ENCODE assay signal across 8 cellular contexts in genomic region chr11:6481924-6482275, GRCh38. TPM values are rescaled to one million over a fixed set of nuclear protein-coding genes. Genes with fewer than 3 reads are reported as not detected.
DNase-seq lines count a peak whose midpoint lies in the region; ATAC-seq and TF ChIP-seq lines count a peak whose summit lies in the region.

No MANE protein-coding gene starts in this region.

- POLR2A ChIA-PET in activated CD8-positive, alpha-beta T cell treated with anti-CD3 and anti-CD28 coated beads for 36 hours (lab: Charles Lee) = interaction anchor here (0.5 to 4.5 kb wide), 19 partner anchors 12 to 265 kb away, joined by 3 to 25 read pairs (median 5); partner anchors contain the start of genes CAVIN3, DNHD1 and SMPD1

- H3K4me1 ChIP-seq in ACC112 (ENCODE audit: control insufficient read depth, insufficient read depth, low read length, unreplicated experiment) = peaks cover 27% of the 10 kb centered on the region
- H3K4me1 ChIP-seq in right atrium auricular region = peaks cover 0 to 31% of the 10 kb centered on the region in 2 donors
- peaks cover 25 to 79% (median 47%) of the 10 kb centered on the region in 6 donors for H3K4me1 ChIP-seq in spleen

- H3K4me1 Mint-ChIP-seq in activated CD8-positive, alpha-beta T cell treated with anti-CD3 and anti-CD28 coated beads for 36 hours (ENCODE audit: low read depth) = peaks cover 34% of the 10 kb centered on the region

- peak overlapping the region; percentile 96 for H3K27ac Mint-ChIP-seq in activated CD8-positive, alpha-beta T cell treated with anti-CD3 and anti-CD28 coated beads for 36 hours

- CTCF ChIA-PET in activated CD8-positive, alpha-beta T cell treated with anti-CD3 and anti-CD28 coated beads for 36 hours (lab: Charles Lee) = interaction anchor here (0.9 to 2.4 kb wide), 16 partner anchors 9 to 257 kb away, joined by 3 to 32 read pairs (median 4); partner anchors contain the start of genes MRPL17, SMPD1, TAF10 and TRIM3

- no peaks in the 10 kb centered on the region for H3K27me3 ChIP-seq in ACC112 (ENCODE audit: insufficient read depth, low read length)
- H3K27me3 ChIP-seq in right atrium auricular region = no peaks in the 10 kb centered on the region
- no peaks in the 10 kb centered on the region for H3K27me3 ChIP-seq in spleen (replicated peaks in 1 of 7)

- peaks cover 51% of the 10 kb centered on the region for H3K79me2 ChIP-seq in ACC112 (ENCODE audit: control insufficient read depth, insufficient read depth, low read length, unreplicated experiment)

- H3K36me3 Mint-ChIP-seq in activated CD8-positive, alpha-beta T cell treated with anti-CD3 and anti-CD28 coated beads for 36 hours (ENCODE audit: low read depth) = peaks cover 26% of the 10 kb centered on the region

- peak; percentile 15 for DNase-seq in activated CD8-positive, alpha-beta T cell treated with anti-CD3 and anti-CD28 coated beads for 36 hours
- DNase-seq in right atrium auricular region (ENCODE audit: low spot score) = no peak
- DNase-seq in spleen = peak; percentile 87
- no peak for DNase-seq in NCI-H2196 treated with DMSO at 0.1 percent for 48 hours (lab: John Stamatoyannopoulos, UW; ENCODE audit: unreplicated experiment)
- DNase-seq in HuH-7.5 (ENCODE audit: low spot score) = no peak

- H3K36me3 ChIP-seq in ACC112 (ENCODE audit: insufficient read depth, low read length) (peaks cover 41% of the 10 kb centered on the region), right atrium auricular region (peaks cover 48% of the 10 kb centered on the region), spleen (peaks cover 0 to 77% (median 60%) of the 10 kb centered on the region in 6 donors)

- TF ChIP-seq POLR2A in spleen (IDR thresholded peaks at IDR 0.05) = no peak

- H3K9me3 ChIP-seq in right atrium auricular region (no peaks in the 10 kb centered on the region), spleen (no peaks in the 10 kb centered on the region)

- peak overlapping the region; percentile 10 for H2AFZ ChIP-seq in ACC112 (ENCODE audit: low read length, unreplicated experiment)

- ATAC-seq in GM21528 (IDR thresholded peaks at IDR 0.05; ENCODE audit: low FRiP score, unreplicated experiment) (peak; percentile 3), GM19467 (IDR thresholded peaks at IDR 0.05; ENCODE audit: unreplicated experiment) (no peak)
- ATAC-seq in activated CD8-positive, alpha-beta T cell treated with anti-CD3 and anti-CD28 coated beads for 36 hours = no peak

- peak overlapping the region; percentile 72 for H3K27ac ChIP-seq in ACC112 (ENCODE audit: low read depth, low read length)
- peak overlapping the region; percentile 90 to 94 for H3K27ac ChIP-seq in right atrium auricular region
- peak overlapping the region; percentile 89 to 95 (median 94) for H3K27ac ChIP-seq in spleen

- H3K9me3 Mint-ChIP-seq in activated CD8-positive, alpha-beta T cell treated with anti-CD3 and anti-CD28 coated beads for 36 hours = no peaks in the 10 kb centered on the region

- peak overlapping the region; percentile 98 for H3K4me3 ChIP-seq in ACC112 (ENCODE audit: low read depth, low read length)
- H3K4me3 ChIP-seq in right atrium auricular region = peak overlapping the region; percentile 65 to 70
- peak overlapping the region; percentile 58 to 87 (median 76) for H3K4me3 ChIP-seq in spleen

- intact Hi-C loops in activated CD8-positive, alpha-beta T cell treated with anti-CD3 and anti-CD28 coated beads for 36 hours (cut with micrococcal nuclease) = no loop called here
- intact Hi-C loops in spleen (cut with DNase I; ENCODE audit: low total_unique reads) = no loop called here

- WGBS in spleen, 5 donors = 5 to 11% (median 7%) methylated on average over 5 to 13 of the region's 13 CpGs

- TF ChIP-seq CTCF in activated CD8-positive, alpha-beta T cell treated with anti-CD3 and anti-CD28 coated beads for 36 hours (IDR thresholded peaks at IDR 0.05) = no peak
- TF ChIP-seq CTCF in right atrium auricular region (IDR thresholded peaks at IDR 0.05) (no peak), spleen (IDR thresholded peaks at IDR 0.05 in 8 of 11, conservative IDR thresholded peaks at IDR 0.05 in 3 of 11) (no peak)

- no peaks in the 10 kb centered on the region for H3K27me3 Mint-ChIP-seq in activated CD8-positive, alpha-beta T cell treated with anti-CD3 and anti-CD28 coated beads for 36 hours

- peak overlapping the region; percentile 87 for H3K4me3 Mint-ChIP-seq in activated CD8-positive, alpha-beta T cell treated with anti-CD3 and anti-CD28 coated beads for 36 hours

RNA-seq across cellular contexts. Expression of gene TIMM10B, which starts 0.6 kb away (rescaled TPM):
- total RNA-seq in activated CD8-positive, alpha-beta T cell treated with anti-CD3 and anti-CD28 coated beads for 36 hours = 10 to 100 TPM; 40.6 to 43.0 TPM
- total RNA-seq in right atrium auricular region (10 to 100 TPM; 19.8 to 22.6 TPM), spleen (10 to 100 TPM; 32.7 to 71.3 (median 46.9) TPM)
- 10 to 100 TPM; 10.7 to 33.8 (median 19.8) TPM for polyA plus RNA-seq in spleen

RNA-seq across cellular contexts. Expression of gene ARFIP2, which starts 0.8 kb away (rescaled TPM):
- 10 to 100 TPM; 36.9 to 38.3 TPM for total RNA-seq in activated CD8-positive, alpha-beta T cell treated with anti-CD3 and anti-CD28 coated beads for 36 hours
- total RNA-seq in right atrium auricular region (10 to 100 TPM; 19.2 to 34.1 TPM), spleen (10 to 100 TPM; 29.8 to 72.7 (median 37.1) TPM)
- polyA plus RNA-seq in spleen = 10 to 100 TPM; 23.4 to 36.5 (median 35.8) TPM

RNA-seq across cellular contexts. Expression of gene TRIM3, which starts 8.2 kb away (rescaled TPM):
- total RNA-seq in activated CD8-positive, alpha-beta T cell treated with anti-CD3 and anti-CD28 coated beads for 36 hours = 1 to 10 TPM; 4.4 to 5.5 TPM
- total RNA-seq in right atrium auricular region (10 to 100 TPM in 1 of 2 donors, 1 to 10 TPM in 1; 7.1 to 19.5 TPM), spleen (10 to 100 TPM; 11.3 to 27.6 (median 19.9) TPM)
- polyA plus RNA-seq in spleen = 1 to 10 TPM; 6.3 to 8.1 (median 6.8) TPM

RNA-seq across cellular contexts. Expression of gene DNHD1, which starts 15.2 kb away (rescaled TPM):
- total RNA-seq in activated CD8-positive, alpha-beta T cell treated with anti-CD3 and anti-CD28 coated beads for 36 hours = 10 to 100 TPM; 27.5 to 28.2 TPM
- 1 to 10 TPM; 4.4 to 4.8 TPM for total RNA-seq in right atrium auricular region
- 10 to 100 TPM; 19.0 to 40.7 (median 27.6) TPM for total RNA-seq in spleen
- polyA plus RNA-seq in spleen = 10 to 100 TPM in 2 of 3 donors, 1 to 10 TPM in 1; 6.0 to 17.0 (median 15.1) TPM

RNA-seq across cellular contexts. Expression of gene HPX, which starts 41.1 kb away (rescaled TPM):
- total RNA-seq in activated CD8-positive, alpha-beta T cell treated with anti-CD3 and anti-CD28 coated beads for 36 hours = not detected
- total RNA-seq in right atrium auricular region = under 1 TPM in 1 of 2 donors, not detected in 1; 0.20 TPM
- total RNA-seq in spleen = 1 to 10 TPM in 6 of 7 donors, not detected in 1; 1.0 to 3.8 (median 2.8) TPM
- 1 to 10 TPM in 1 of 3 donors, under 1 TPM in 2; 0.65 to 1.4 (median 0.83) TPM for polyA plus RNA-seq in spleen

Comparison
In these comparisons a context has a peak if more than half of its experiments do, and no peak if none do; other contexts are left out.
1. DNase-seq: peak in activated CD8-positive, alpha-beta T cell treated with anti-CD3 and anti-CD28 coated beads for 36 hours (single experiment) and spleen (single experiment); none in right atrium auricular region (single experiment), NCI-H2196 treated with DMSO at 0.1 percent for 48 hours (single experiment) and HuH-7.5 (single experiment).
2. Peak in every context shown above with its lines, with median percentiles within 50 percentile points of each other: H3K27ac ChIP-seq and H3K4me3 ChIP-seq.